23 cellular contexts compared by ENCODE assay signal in the genomic region with DNA sequence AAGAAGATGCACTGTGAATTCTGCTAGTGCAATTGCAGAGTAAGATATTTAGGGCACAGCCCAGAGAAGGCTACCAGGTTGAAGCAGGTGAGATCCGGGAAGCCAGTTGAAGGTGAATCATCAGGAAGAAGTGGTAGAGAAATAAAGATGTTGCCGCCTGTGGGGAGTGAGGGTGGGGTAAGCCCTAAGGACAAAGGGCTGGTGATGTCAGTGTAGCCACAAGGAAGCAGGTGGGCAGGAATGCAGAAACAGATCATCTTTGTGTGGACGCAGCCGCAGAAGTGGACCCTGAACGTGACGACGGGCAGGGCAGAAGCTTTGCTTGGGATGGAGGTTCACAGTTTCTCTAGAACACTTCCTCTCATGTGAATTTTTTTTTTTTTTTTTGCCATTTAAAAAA.
DNase-seq lines count a peak whose midpoint lies in the region; ATAC-seq and TF ChIP-seq lines count a peak whose summit lies in the region.
"Had no signal": no experiment of that assay in that cellular context is flagged by ENCODE, and none has a peak within 500 bp of the region (broad histone marks: within the 10 kb centered on the region; RNA-seq: fewer than 3 reads in every experiment).

No MANE protein-coding gene starts in this region.

- CTCF ChIA-PET in Calu3 (lab: Charles Lee): no interaction called here

- H3K4me1 ChIP-seq in endodermal cell (ENCODE audit: control insufficient read depth, insufficient read depth, low read length) (no peaks in the 10 kb centered on the region), mucosa of descending colon (ENCODE audit: low read depth) (peaks cover 7% of the 10 kb centered on the region)
- H3K4me1 ChIP-seq: Caco-2 had no signal

- H3K4me1 Mint-ChIP-seq in Calu3 (ENCODE audit: low read depth, unreplicated experiment) (peaks cover 9% of the 10 kb centered on the region), endodermal cell (no peaks in the 10 kb centered on the region)
- H3K4me1 Mint-ChIP-seq: naive B cell had no signal

- peak; percentile 70 for DNase-seq in Calu3
- peak; percentile 71 for DNase-seq in NCI-H2029 (lab: John Stamatoyannopoulos, UW)
- DNase-seq in endodermal cell: peak; percentile 35
- peak; percentile 74 to 78 (median 74) for DNase-seq in mucosa of descending colon
- no peak for DNase-seq in HuH-7.5 (ENCODE audit: low spot score)
- DNase-seq in caudate nucleus (lab: John Stamatoyannopoulos, UW): no peak
- DNase-seq: activated CD8-positive, alpha-beta memory T cell treated with anti-CD3 and anti-CD28 coated beads for 24 hours; activated naive CD4-positive, alpha-beta T cell treated with anti-CD3 and anti-CD28 coated beads for 36 hours; activated T-cell treated with anti-CD3 and anti-CD28 coated beads, Interleukin-2, amount 50 U/mL, for 4 hours; central memory CD4-positive, alpha-beta T cell; effector CD4-positive, alpha-beta T cell; MV-4-11; naive B cell; NCI-H1930; NCI-H446 treated with DMSO at 0.1 percent for 48 hours; NK-92 treated with Interleukin-12 subunit alpha and Interleukin-12 subunit beta, amount 100 ng/mL, for 24 hours; right cardiac atrium; RPMI8226 had no signal

- H3K27ac ChIP-seq in endodermal cell (ENCODE audit: low read depth, low read length) (no peak overlapping the region), caudate nucleus (ENCODE audit: low read depth, low read length) (no peak overlapping the region)

- H3K27ac Mint-ChIP-seq in Calu3 (ENCODE audit: unreplicated experiment): peak overlapping the region; percentile 64
- H3K27ac Mint-ChIP-seq in endodermal cell: no peak overlapping the region
- H3K27ac Mint-ChIP-seq: activated naive CD4-positive, alpha-beta T cell treated with anti-CD3 and anti-CD28 coated beads for 36 hours; naive B cell had no signal

- BruUV-seq in Calu3 (replicated peaks; lab: Mats Ljungman, UMichigan): no TSS peak

- H3K4me3 ChIP-seq in endodermal cell (ENCODE audit: low read length): no peak overlapping the region
- H3K4me3 ChIP-seq in mucosa of descending colon: no peak overlapping the region
- H3K4me3 ChIP-seq: K562 had no signal

- 84 to 89% methylated on average over 4 to 7 of the region's 7 CpGs for WGBS in endodermal cell (ENCODE audit: insufficient coverage in 1 of 2, insufficient read length in 1 of 2), 2 experiments

- peak; percentile 99 for ATAC-seq in mucosa of descending colon
- no peak for ATAC-seq in GM18498 (IDR thresholded peaks at IDR 0.05; ENCODE audit: unreplicated experiment)
- no peak for ATAC-seq in HG02840 (IDR thresholded peaks at IDR 0.05; ENCODE audit: low FRiP score, unreplicated experiment)
- ATAC-seq: activated CD4-positive, CD25-positive, alpha-beta regulatory T cell treated with anti-CD3 and anti-CD28 coated beads, Interleukin-2, amount 50 U/mL, for 24 hours; activated T-cell treated with anti-CD3 and anti-CD28 coated beads, Interleukin-2, amount 50 U/mL, for 4 hours; K562; right cardiac atrium had no signal

- no peak overlapping the region for H3K4me3 Mint-ChIP-seq in Calu3 (ENCODE audit: low read depth, unreplicated experiment)
- no peak overlapping the region for H3K4me3 Mint-ChIP-seq in endodermal cell
- H3K4me3 Mint-ChIP-seq: activated naive CD4-positive, alpha-beta T cell treated with anti-CD3 and anti-CD28 coated beads for 36 hours; activated T-cell treated with anti-CD3 and anti-CD28 coated beads, Interleukin-2, amount 50 U/mL, for 4 hours; naive B cell had no signal

- H3K36me3 Mint-ChIP-seq in Calu3 (ENCODE audit: insufficient read depth, unreplicated experiment) (peaks cover 4% of the 10 kb centered on the region), endodermal cell (ENCODE audit: low read depth) (no peaks in the 10 kb centered on the region)

- H3K9me3 ChIP-seq in endodermal cell (ENCODE audit: control insufficient read depth, low read length): peaks cover 3% of the 10 kb centered on the region
- no peaks in the 10 kb centered on the region for H3K9me3 ChIP-seq in mucosa of descending colon
- H3K9me3 ChIP-seq: Caco-2 had no signal

- TF ChIP-seq CTCF in Calu3 (IDR thresholded peaks at IDR 0.05; ENCODE audit: unreplicated experiment): no peak
- TF ChIP-seq CTCF in endodermal cell (conservative IDR thresholded peaks at IDR 0.05): no peak
- no peak for TF ChIP-seq CTCF in mucosa of descending colon (IDR thresholded peaks at IDR 0.05)

- H3K36me3 ChIP-seq in endodermal cell (ENCODE audit: control insufficient read depth, insufficient read depth, low read length): no peaks in the 10 kb centered on the region
- no peaks in the 10 kb centered on the region for H3K36me3 ChIP-seq in mucosa of descending colon (ENCODE audit: low read depth)

- no peaks in the 10 kb centered on the region for H3K27me3 ChIP-seq in endodermal cell (ENCODE audit: control insufficient read depth, insufficient read depth, low read length, poor library complexity, severe bottlenecking)

- H3K9ac ChIP-seq in endodermal cell (ENCODE audit: extremely low read depth, low read length, poor library complexity, severe bottlenecking): no peak overlapping the region

- intact Hi-C loops in Calu3 (cut with micrococcal nuclease; ENCODE audit: unreplicated experiment) (no loop called here), mucosa of descending colon (cut with DNase I, micrococcal nuclease) (no loop called here)

- H3K9me3 Mint-ChIP-seq in Calu3 (ENCODE audit: low read depth, unreplicated experiment): peaks cover 6% of the 10 kb centered on the region
- peaks cover 13% of the 10 kb centered on the region for H3K9me3 Mint-ChIP-seq in endodermal cell

- H3K27me3 Mint-ChIP-seq in Calu3 (ENCODE audit: unreplicated experiment) (no peaks in the 10 kb centered on the region), endodermal cell (ENCODE audit: insufficient read depth) (no peaks in the 10 kb centered on the region)
- H3K27me3 Mint-ChIP-seq: naive B cell had no signal

Comparison
In these comparisons a context has a peak if more than half of its experiments do, and no peak if none do; other contexts are left out.
1. DNase-seq: peak in Calu3 (single experiment), NCI-H2029 (single experiment), endodermal cell (single experiment) and mucosa of descending colon (3 of 3); none in HuH-7.5 (single experiment) and caudate nucleus (0 of 61).